ENCODE assay signal across 2 cellular contexts in the genomic region with DNA sequence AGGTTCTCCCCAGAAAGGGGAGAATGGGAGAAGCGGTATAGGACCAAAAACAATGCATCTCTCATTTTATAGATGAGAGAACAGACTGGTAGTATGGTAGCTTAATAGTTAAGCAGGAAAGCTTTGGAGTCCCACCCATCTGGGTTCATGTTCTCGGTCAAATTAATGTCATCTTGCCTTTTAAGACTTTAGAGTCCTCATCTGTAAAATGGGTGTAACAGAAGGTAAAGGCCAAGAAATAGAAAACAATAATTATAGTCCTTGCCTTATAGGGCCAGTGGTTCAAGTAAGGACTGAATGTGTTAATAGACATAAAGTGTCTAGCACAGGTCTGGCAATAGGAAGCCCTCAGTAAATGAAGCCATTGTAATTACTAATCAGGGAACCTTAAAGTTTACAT.
TF ChIP-seq lines count a peak whose summit lies in the region.

No MANE protein-coding gene starts in this region.

TF ChIP-seq in HepG2, 621 proteins besides CTCF, POLR2A, EP300 and RAD21:
- TF ChIP-seq ZNF629 (CRISPR knock-in tag; conservative IDR thresholded peaks at IDR 0.05) (peak; percentile 70), SNRNP70 (IDR thresholded peaks at IDR 0.05; ENCODE audit: low read depth, low read length) (no peak)

TF ChIP-seq in K562, 482 proteins besides CTCF, POLR2A, EP300 and RAD21:
- TF ChIP-seq, protein P1, sequence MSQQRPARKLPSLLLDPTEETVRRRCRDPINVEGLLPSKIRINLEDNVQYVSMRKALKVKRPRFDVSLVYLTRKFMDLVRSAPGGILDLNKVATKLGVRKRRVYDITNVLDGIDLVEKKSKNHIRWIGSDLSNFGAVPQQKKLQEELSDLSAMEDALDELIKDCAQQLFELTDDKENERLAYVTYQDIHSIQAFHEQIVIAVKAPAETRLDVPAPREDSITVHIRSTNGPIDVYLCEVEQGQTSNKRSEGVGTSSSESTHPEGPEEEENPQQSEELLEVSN (IDR thresholded peaks at IDR 0.05; ENCODE audit: borderline replicate concordance in 1 of 2, extremely low read depth in 1 of 2, insufficient read depth in 1 of 2, insufficient read length in 1 of 2, low read depth in 1 of 2, low read length in 1 of 2, poor library complexity in 1 of 2, severe bottlenecking in 1 of 2): no peak
- no peak for TF ChIP-seq STAT5A (IDR thresholded peaks at IDR 0.05; ENCODE audit: borderline replicate concordance, low read length)
- TF ChIP-seq ZNF79 (CRISPR knock-in tag; IDR thresholded peaks at IDR 0.05; ENCODE audit: low read depth): no peak
- no peak for TF ChIP-seq HMG20A (CRISPR knock-in tag; conservative IDR thresholded peaks at IDR 0.05)
- TF ChIP-seq FIP1L1 (IDR thresholded peaks at IDR 0.05; ENCODE audit: low read depth, low read length, poor library complexity, severe bottlenecking): no peak
- no peak for TF ChIP-seq ATF1 (CRISPR knock-in tag; IDR thresholded peaks at IDR 0.05)
- TF ChIP-seq ATF1 (tag; IDR thresholded peaks at IDR 0.05): no peak
- TF ChIP-seq RBM25 (IDR thresholded peaks at IDR 0.05; ENCODE audit: low read depth, low read length, severe bottlenecking): peak; percentile 59
- TF ChIP-seq, protein P2, sequence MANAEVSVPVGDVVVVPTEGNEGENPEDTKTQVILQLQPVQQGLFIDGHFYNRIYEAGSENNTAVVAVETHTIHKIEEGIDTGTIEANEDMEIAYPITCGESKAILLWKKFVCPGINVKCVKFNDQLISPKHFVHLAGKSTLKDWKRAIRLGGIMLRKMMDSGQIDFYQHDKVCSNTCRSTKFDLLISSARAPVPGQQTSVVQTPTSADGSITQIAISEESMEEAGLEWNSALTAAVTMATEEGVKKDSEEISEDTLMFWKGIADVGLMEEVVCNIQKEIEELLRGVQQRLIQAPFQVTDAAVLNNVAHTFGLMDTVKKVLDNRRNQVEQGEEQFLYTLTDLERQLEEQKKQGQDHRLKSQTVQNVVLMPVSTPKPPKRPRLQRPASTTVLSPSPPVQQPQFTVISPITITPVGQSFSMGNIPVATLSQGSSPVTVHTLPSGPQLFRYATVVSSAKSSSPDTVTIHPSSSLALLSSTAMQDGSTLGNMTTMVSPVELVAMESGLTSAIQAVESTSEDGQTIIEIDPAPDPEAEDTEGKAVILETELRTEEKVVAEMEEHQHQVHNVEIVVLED (CRISPR knock-in tag; IDR thresholded peaks at IDR 0.05): no peak
TF ChIP-seq in K562: peak in this region for 1.
